Comparison of ENCODE assay signal across 13 cellular contexts in genomic region chrX:150704030-150704613, GRCh38. TPM values are rescaled to one million over a fixed set of nuclear protein-coding genes. Genes with fewer than 3 reads are reported as not detected.
DNase-seq lines count a peak whose midpoint lies in the region; ATAC-seq and TF ChIP-seq lines count a peak whose summit lies in the region.
"Had no signal": no experiment of that assay in that cellular context is flagged by ENCODE, and none has a peak within 500 bp of the region (broad histone marks: within the 10 kb centered on the region; RNA-seq: fewer than 3 reads in every experiment).

No MANE protein-coding gene starts in this region.

- H3K36me3 ChIP-seq in lung (ENCODE audit: control insufficient read depth in 2 of 2, insufficient read depth in 2 of 2, low read length in 2 of 2), result peaks cover 0 to 2% of the 10 kb centered on the region in 2 donors
- peaks cover 0 to 22% (median 3%) of the 10 kb centered on the region in 6 donors for H3K36me3 ChIP-seq in spleen
- H3K36me3 ChIP-seq: gastrocnemius medialis had no signal

- H3K9me3 ChIP-seq in lung (ENCODE audit: control insufficient read depth in 2 of 2, insufficient read depth in 1 of 2, low read length in 1 of 2) (no peaks in the 10 kb centered on the region), spleen (no peaks in the 10 kb centered on the region)
- H3K9me3 ChIP-seq: gastrocnemius medialis had no signal

- 71 to 92% methylated on average over 3 of the region's 3 CpGs for WGBS in lung, 2 donors
- 72 to 100% (median 88%) methylated on average over 3 of the region's 3 CpGs for WGBS in spleen, 5 donors

- DNase-seq in AG10803 (ENCODE audit: low read depth) (peak; percentile 40), LHCN-M2 (ENCODE audit: low read depth) (peak; percentile 56), astrocyte of the hippocampus (ENCODE audit: low read depth, low spot score) (peak; percentile 74), lung (ENCODE audit: low spot score) (no peak), MV-4-11 (lab: John Stamatoyannopoulos, UW) (no peak), spleen (no peak)
- DNase-seq in stimulated activated naive CD4-positive, alpha-beta T cell (lab: John Stamatoyannopoulos, UW), result no peak
- DNase-seq: cerebellar nuclear complex, COR-L47, gastrocnemius medialis, posterior cingulate gyrus had no signal

- H3K27ac ChIP-seq in lung (ENCODE audit: low read depth in 1 of 2, low read length in 1 of 2) (peak overlapping the region; percentile 13 to 28), spleen (peak overlapping the region in 4 of 8 donors; percentile 56 to 68 (median 62))
- H3K27ac ChIP-seq: gastrocnemius medialis, HL-60 had no signal

- H3K27me3 ChIP-seq in lung (ENCODE audit: control insufficient read depth, insufficient read depth) (no peaks in the 10 kb centered on the region), spleen (replicated peaks in 1 of 7) (no peaks in the 10 kb centered on the region)
- H3K27me3 ChIP-seq: gastrocnemius medialis had no signal

- H3K4me1 ChIP-seq in lung (ENCODE audit: control insufficient read depth in 2 of 2, insufficient read depth in 2 of 2, low read length in 2 of 2) (peaks cover 0 to 6% of the 10 kb centered on the region in 2 donors), spleen (peaks cover 0 to 36% (median 0%) of the 10 kb centered on the region in 6 donors)

- intact Hi-C loops in spleen (cut with DNase I; ENCODE audit: low total_unique reads), result no loop called here

- no peak overlapping the region for H3K4me3 ChIP-seq in AG10803 (ENCODE audit: low read length)
- H3K4me3 ChIP-seq in lung, result no peak overlapping the region
- no peak overlapping the region for H3K4me3 ChIP-seq in spleen
- H3K4me3 ChIP-seq: gastrocnemius medialis had no signal

- TF ChIP-seq CTCF in AG10803 (conservative IDR thresholded peaks at IDR 0.05; ENCODE audit: low read length) (no peak), lung (IDR thresholded peaks at IDR 0.05; ENCODE audit: control extremely low read depth, extremely low read depth) (no peak), spleen (IDR thresholded peaks at IDR 0.05 in 8 of 11, conservative IDR thresholded peaks at IDR 0.05 in 3 of 11) (no peak)

- ATAC-seq in lung (ENCODE audit: insufficient read depth, low FRiP score), result no peak
- no peak for ATAC-seq in HG02852 (IDR thresholded peaks at IDR 0.05; ENCODE audit: unreplicated experiment)
- ATAC-seq: gastrocnemius medialis had no signal

- TF ChIP-seq POLR2A in spleen (IDR thresholded peaks at IDR 0.05), result no peak

RNA-seq across cellular contexts. Expression of gene MTMR1, which starts 10.9 kb away (rescaled TPM):
- total RNA-seq in LHCN-M2 (2014; rRNA removed) (13.3 and 14.1 TPM in 2 replicates), lung (10 to 100 TPM; 21.6 to 37.6 TPM), spleen (10 to 100 TPM; 34.7 to 52.1 (median 42.7) TPM)
- 8.1 TPM for polyA plus RNA-seq in LHCN-M2 (2012)
- polyA plus RNA-seq in lung (10 to 100 TPM; 10.0 to 10.3 TPM), spleen (10 to 100 TPM; 10.6 to 18.0 (median 16.3) TPM)

Comparison
In these comparisons a context has a peak if more than half of its experiments do, and no peak if none do; other contexts are left out.
1. DNase-seq: peak in AG10803 (single experiment), LHCN-M2 (single experiment) and astrocyte of the hippocampus (single experiment); none in lung (single experiment), MV-4-11 (single experiment), spleen (single experiment) and stimulated activated naive CD4-positive, alpha-beta T cell (0 of 6).